Comparison of ENCODE assay signal across 8 cellular contexts in the genomic region with DNA sequence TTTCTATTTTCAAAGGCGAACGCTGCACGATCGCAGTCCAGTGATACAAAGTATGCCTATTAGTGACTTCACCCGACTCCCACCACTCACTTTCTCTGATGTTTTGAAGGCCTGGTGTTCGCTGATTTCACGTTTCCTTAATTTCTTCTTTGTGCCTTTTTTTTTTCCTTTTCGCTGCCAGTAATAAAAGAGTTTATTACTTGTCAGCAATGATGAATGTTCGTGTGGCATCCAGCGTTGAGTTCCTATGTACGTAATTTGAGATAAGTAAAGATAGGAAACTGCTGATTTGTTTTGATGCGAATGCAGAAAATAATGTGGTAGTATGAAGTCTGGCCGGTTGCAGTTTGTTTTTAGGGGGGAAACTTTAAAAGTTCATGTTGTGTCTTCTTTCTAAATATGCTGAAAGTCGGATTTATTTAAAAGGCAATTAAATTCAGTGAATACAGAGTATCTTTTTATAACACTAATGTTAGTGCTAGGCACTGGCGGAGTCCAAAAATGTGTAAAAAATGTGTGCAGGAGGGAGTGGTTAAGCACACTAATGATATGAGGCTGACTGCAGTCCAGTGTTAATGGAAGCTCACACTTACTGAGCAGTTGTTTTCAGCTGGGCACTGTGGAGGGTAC. TPM values are rescaled to one million over a fixed set of nuclear protein-coding genes. Genes with fewer than 3 reads are reported as not detected.
DNase-seq lines count a peak whose midpoint lies in the region; ATAC-seq and TF ChIP-seq lines count a peak whose summit lies in the region.

No MANE protein-coding gene starts in this region.

- peaks cover 28% of the 10 kb centered on the region for H3K4me1 Mint-ChIP-seq in stimulated activated memory B cell treated with anti-CD40 and anti-IgM and Interleukin-4, amounts not matched to agents 10 μg/mL and 1 μg/mL and 100 μg/mL, for 72 hours

- TF ChIP-seq CTCF in astrocyte of the cerebellum (IDR thresholded peaks at IDR 0.05; ENCODE audit: low read depth, low read length, missing control alignments): no peak

- DNase-seq in DMS79 (lab: John Stamatoyannopoulos, UW) (peak; percentile 24), LHCN-M2 (ENCODE audit: low read depth) (peak; percentile 45), astrocyte of the cerebellum (ENCODE audit: low read depth) (no peak), inferior parietal cortex (ENCODE audit: extremely low spot score) (peak; percentile 47), hepatic stellate cell (ENCODE audit: low spot score) (no peak), glomerular visceral epithelial cell (ENCODE audit: extremely low spot score) (no peak)
- no peak for DNase-seq in activated effector memory CD4-positive, alpha-beta T cell treated with Interleukin-2 at 50 U/mL for 16 hours

- peaks cover 6% of the 10 kb centered on the region for H3K36me3 Mint-ChIP-seq in stimulated activated memory B cell treated with anti-CD40 and anti-IgM and Interleukin-4, amounts not matched to agents 10 μg/mL and 1 μg/mL and 100 μg/mL, for 72 hours

- ATAC-seq in stimulated activated memory B cell treated with anti-CD40 and anti-IgM and Interleukin-4, amounts not matched to agents 10 μg/mL and 1 μg/mL and 100 μg/mL, for 72 hours: no peak

- H3K9me3 Mint-ChIP-seq in stimulated activated memory B cell treated with anti-CD40 and anti-IgM and Interleukin-4, amounts not matched to agents 10 μg/mL and 1 μg/mL and 100 μg/mL, for 72 hours: no peaks in the 10 kb centered on the region

- H3K4me3 ChIP-seq in astrocyte of the cerebellum (ENCODE audit: low read depth, low read length): peak overlapping the region; percentile 48

- peak overlapping the region; percentile 91 for H3K27ac Mint-ChIP-seq in stimulated activated memory B cell treated with anti-CD40 and anti-IgM and Interleukin-4, amounts not matched to agents 10 μg/mL and 1 μg/mL and 100 μg/mL, for 72 hours

- in situ Hi-C loops in astrocyte of the cerebellum (cut with HindIII; ENCODE audit: low sequenced_read_pairs): no loop called here

- H3K27me3 Mint-ChIP-seq in stimulated activated memory B cell treated with anti-CD40 and anti-IgM and Interleukin-4, amounts not matched to agents 10 μg/mL and 1 μg/mL and 100 μg/mL, for 72 hours: no peaks in the 10 kb centered on the region

- peak overlapping the region; percentile 79 for H3K4me3 Mint-ChIP-seq in stimulated activated memory B cell treated with anti-CD40 and anti-IgM and Interleukin-4, amounts not matched to agents 10 μg/mL and 1 μg/mL and 100 μg/mL, for 72 hours

RNA-seq across cellular contexts. Expression of a gene that starts 0.8 kb away (rescaled TPM):
- 16.7 and 19.3 TPM in 2 replicates for total RNA-seq in LHCN-M2 (2014; rRNA removed)
- polyA plus RNA-seq in LHCN-M2 (2012): 6.7 TPM

RNA-seq across cellular contexts. Expression of a gene that starts 14.2 kb away (rescaled TPM):
- total RNA-seq in LHCN-M2 (2014; rRNA removed): 5.8 and 6.4 TPM in 2 replicates
- 1.2 TPM for polyA plus RNA-seq in LHCN-M2 (2012)

Comparison
In these comparisons a context has a peak if more than half of its experiments do, and no peak if none do; other contexts are left out.
1. DNase-seq: peak in DMS79 (single experiment), LHCN-M2 (single experiment) and inferior parietal cortex (single experiment); none in astrocyte of the cerebellum (single experiment), hepatic stellate cell (single experiment), activated effector memory CD4-positive, alpha-beta T cell treated with Interleukin-2 at 50 U/mL for 16 hours (single experiment) and glomerular visceral epithelial cell (single experiment).